In the genomic region with DNA sequence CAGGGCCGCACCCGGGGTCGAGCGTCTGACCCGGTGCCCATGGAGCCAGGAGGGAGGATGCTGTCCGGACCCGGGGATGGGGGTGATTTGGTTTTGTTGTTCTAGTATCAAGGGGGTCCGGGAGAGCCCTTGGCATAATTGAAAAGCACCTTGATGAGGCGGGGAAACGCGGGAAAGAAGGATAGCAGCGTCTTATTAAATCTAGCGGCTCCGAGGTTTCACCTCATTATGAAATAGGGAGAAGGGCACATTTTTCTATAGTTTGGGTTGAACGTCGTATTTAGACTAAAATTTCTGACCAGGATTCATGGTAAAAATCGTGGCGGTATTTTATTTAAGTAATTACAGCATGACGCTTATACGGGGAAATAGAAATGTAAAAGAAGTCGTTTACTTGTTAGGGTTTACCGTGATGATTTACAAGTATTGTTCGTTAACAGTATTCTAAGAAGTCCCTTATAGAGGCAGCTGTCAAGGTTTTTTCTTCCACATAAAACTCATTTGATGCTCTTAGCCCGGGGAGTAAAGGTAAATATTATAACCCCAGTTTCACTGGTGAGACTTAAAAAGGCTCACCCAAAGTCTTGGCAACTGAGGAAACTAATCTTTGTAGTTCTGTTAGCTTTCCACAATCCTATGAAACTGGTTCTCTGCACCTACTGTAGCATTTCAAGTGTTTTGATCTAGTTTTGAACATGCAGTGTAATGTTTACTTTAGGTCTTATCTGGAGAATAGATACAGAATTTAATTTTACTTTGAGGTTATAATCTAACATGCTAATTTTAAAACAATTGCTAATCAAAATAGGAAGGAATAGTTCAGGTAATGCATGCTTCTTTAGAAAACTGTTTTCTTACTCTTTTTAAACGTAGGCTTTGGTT, we compare ENCODE assay signal across 8 cellular contexts. TPM values are rescaled to one million over a fixed set of nuclear protein-coding genes. Genes with fewer than 3 reads are reported as not detected.
DNase-seq lines count a peak whose midpoint lies in the region; ATAC-seq lines count a peak whose summit lies in the region.

No MANE protein-coding gene starts in this region.

- peak overlapping the region; percentile 97 for H3K27ac ChIP-seq in subcutaneous abdominal adipose tissue (ENCODE audit: low read depth, low read length)

- DNase-seq in activated naive CD4-positive, alpha-beta T cell treated with Interleukin-2 at 50 U/mL for 16 hours = no peak
- no peak for DNase-seq in activated T-cell treated with anti-CD3 and anti-CD28 coated beads, Interleukin-2, amount 50 U/mL, for 72 hours
- DNase-seq in globus pallidus (ENCODE audit: low spot score) (no peak), NCI-H187 (lab: John Stamatoyannopoulos, UW) (no peak)

- no peaks in the 10 kb centered on the region for H3K27me3 ChIP-seq in subcutaneous abdominal adipose tissue (ENCODE audit: control insufficient read depth in 5 of 5, insufficient read depth in 4 of 5, low read length in 5 of 5)

- peak overlapping the region; percentile 93 for H3K4me3 ChIP-seq in iPS-18c (ENCODE audit: insufficient read depth, low read depth, low read length)
- peak overlapping the region; percentile 89 to 98 (median 91) for H3K4me3 ChIP-seq in subcutaneous abdominal adipose tissue (ENCODE audit: low read depth in 1 of 5, low read length in 5 of 5)

- peak overlapping the region; percentile 88 for H3K27ac Mint-ChIP-seq in activated naive CD4-positive, alpha-beta T cell treated with anti-CD3 and anti-CD28 coated beads, Interleukin-2, amount 50 U/mL, for 24 hours
- H3K27ac Mint-ChIP-seq in activated T-cell treated with anti-CD3 and anti-CD28 coated beads, Interleukin-2, amount 50 U/mL, for 72 hours = peak overlapping the region; percentile 96

- no peaks in the 10 kb centered on the region for H3K9me3 Mint-ChIP-seq in activated naive CD4-positive, alpha-beta T cell treated with anti-CD3 and anti-CD28 coated beads, Interleukin-2, amount 50 U/mL, for 24 hours
- no peaks in the 10 kb centered on the region for H3K9me3 Mint-ChIP-seq in activated T-cell treated with anti-CD3 and anti-CD28 coated beads, Interleukin-2, amount 50 U/mL, for 72 hours

- H3K36me3 ChIP-seq in subcutaneous abdominal adipose tissue (ENCODE audit: control insufficient read depth in 5 of 5, insufficient read depth in 5 of 5, low read length in 5 of 5) = no peaks in the 10 kb centered on the region

- peaks cover 25% of the 10 kb centered on the region for H3K4me1 Mint-ChIP-seq in activated naive CD4-positive, alpha-beta T cell treated with anti-CD3 and anti-CD28 coated beads, Interleukin-2, amount 50 U/mL, for 24 hours
- H3K4me1 Mint-ChIP-seq in activated T-cell treated with anti-CD3 and anti-CD28 coated beads, Interleukin-2, amount 50 U/mL, for 72 hours (ENCODE audit: low read depth) = peaks cover 25% of the 10 kb centered on the region

- no peak for ATAC-seq in activated T-cell treated with anti-CD3 and anti-CD28 coated beads, Interleukin-2, amount 50 U/mL, for 72 hours (replicated peaks in 1 of 2)
- no peak for ATAC-seq in HG02885 (IDR thresholded peaks at IDR 0.05; ENCODE audit: poor library complexity, unreplicated experiment)

- peaks cover 0 to 48% (median 43%) of the 10 kb centered on the region in 5 donors for H3K4me1 ChIP-seq in subcutaneous abdominal adipose tissue (ENCODE audit: control insufficient read depth in 5 of 5, insufficient read depth in 5 of 5, low read length in 5 of 5)

- no peaks in the 10 kb centered on the region for H3K27me3 Mint-ChIP-seq in activated naive CD4-positive, alpha-beta T cell treated with anti-CD3 and anti-CD28 coated beads, Interleukin-2, amount 50 U/mL, for 24 hours
- H3K27me3 Mint-ChIP-seq in activated T-cell treated with anti-CD3 and anti-CD28 coated beads, Interleukin-2, amount 50 U/mL, for 72 hours (ENCODE audit: low read depth) = no peaks in the 10 kb centered on the region

- H3K4me3 Mint-ChIP-seq in activated naive CD4-positive, alpha-beta T cell treated with anti-CD3 and anti-CD28 coated beads, Interleukin-2, amount 50 U/mL, for 24 hours = peak overlapping the region; percentile 97
- peak overlapping the region; percentile 92 to 97 for H3K4me3 Mint-ChIP-seq in activated T-cell treated with anti-CD3 and anti-CD28 coated beads, Interleukin-2, amount 50 U/mL, for 72 hours

- no peaks in the 10 kb centered on the region for H3K9me3 ChIP-seq in iPS-18c (ENCODE audit: control insufficient read depth, insufficient read depth, low read length)
- no peaks in the 10 kb centered on the region for H3K9me3 ChIP-seq in subcutaneous abdominal adipose tissue (ENCODE audit: control insufficient read depth in 5 of 5, low read length in 5 of 5)

- peak overlapping the region; percentile 69 to 99 (median 97) for H3K9ac ChIP-seq in subcutaneous abdominal adipose tissue (ENCODE audit: low read length in 5 of 5)

- H3K36me3 Mint-ChIP-seq in activated naive CD4-positive, alpha-beta T cell treated with anti-CD3 and anti-CD28 coated beads, Interleukin-2, amount 50 U/mL, for 24 hours = peaks cover 13% of the 10 kb centered on the region
- H3K36me3 Mint-ChIP-seq in activated T-cell treated with anti-CD3 and anti-CD28 coated beads, Interleukin-2, amount 50 U/mL, for 72 hours (ENCODE audit: insufficient read depth in 2 of 2) = peaks cover 4 to 10% of the 10 kb centered on the region in 2 donors

RNA-seq across cellular contexts. Expression of gene LUC7L3, which starts 0.8 kb away (rescaled TPM):
- total RNA-seq in activated T-cell treated with anti-CD3 and anti-CD28 coated beads, Interleukin-2, amount 50 U/mL, for 72 hours = 100 to 1,000 TPM; 148 to 190 TPM

RNA-seq across cellular contexts. Expression of gene ANKRD40, which starts 12.5 kb away (rescaled TPM):
- 10 to 100 TPM; 36.4 to 37.8 TPM for total RNA-seq in activated T-cell treated with anti-CD3 and anti-CD28 coated beads, Interleukin-2, amount 50 U/mL, for 72 hours

RNA-seq across cellular contexts. Expression of gene ANKRD40CL, which starts 47.2 kb away (rescaled TPM):
- total RNA-seq in activated T-cell treated with anti-CD3 and anti-CD28 coated beads, Interleukin-2, amount 50 U/mL, for 72 hours = not detected
